Comparison of ENCODE assay signal across 20 cellular contexts in the genomic region with DNA sequence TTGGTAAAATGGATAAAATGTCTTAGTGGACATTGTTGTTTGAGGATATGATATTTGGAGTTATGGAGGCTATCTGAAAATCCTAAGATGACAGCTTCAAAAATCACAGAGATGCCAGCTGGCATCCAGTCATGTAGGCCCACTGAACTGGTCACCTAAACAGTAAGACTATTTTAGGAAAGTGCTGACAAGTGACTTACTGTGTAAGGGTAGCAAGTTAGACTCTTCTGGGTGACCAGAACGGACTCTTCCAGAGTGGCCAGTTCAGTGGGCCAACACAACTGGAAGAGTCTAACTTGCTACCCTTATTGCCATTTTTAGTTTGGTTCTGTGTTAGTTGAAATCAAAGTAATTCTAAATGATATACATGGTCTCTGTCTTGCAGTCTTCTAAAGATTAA.
DNase-seq lines count a peak whose midpoint lies in the region; ATAC-seq, FAIRE-seq and TF ChIP-seq lines count a peak whose summit lies in the region.
"Had no signal": no experiment of that assay in that cellular context is flagged by ENCODE, and none has a peak within 500 bp of the region (broad histone marks: within the 10 kb centered on the region; RNA-seq: fewer than 3 reads in every experiment).

No MANE protein-coding gene starts in this region.

- DNase-seq in left ventricle myocardium superior (no peak), left ventricle myocardium inferior (no peak), A549 (ENCODE audit: low read depth in 1 of 2, low spot score in 1 of 2) (no peak), hepatic stellate cell (ENCODE audit: low spot score) (no peak)
- DNase-seq: 8988T; AML-193; Caco-2; Calu3; CD4-positive, alpha-beta T cell; CD8-positive, alpha-beta T cell; DMS79 treated with DMSO at 0.1 percent for 48 hours; GF-D8 had no signal

- H3K36me3 ChIP-seq in left ventricle myocardium inferior = no peaks in the 10 kb centered on the region
- H3K36me3 ChIP-seq: BLaER1 treated with 17β-estradiol and CSF1 and Interleukin-3, amounts not matched to agents 10 nM and 100 nM had no signal

- TF ChIP-seq RAD21 in A549 (conservative IDR thresholded peaks at IDR 0.05 in 1 of 2, IDR thresholded peaks at IDR 0.05 in 1 of 2) = no peak

- no peaks in the 10 kb centered on the region for H3K27me3 ChIP-seq in left ventricle myocardium inferior (ENCODE audit: low read depth)
- H3K27me3 ChIP-seq: BLaER1 treated with 17β-estradiol and CSF1 and Interleukin-3, amounts not matched to agents 10 nM and 100 nM had no signal

- H3K27ac ChIP-seq in left ventricle myocardium inferior (replicated peaks) (no peak overlapping the region), A549 (no peak overlapping the region), VCaP (peak overlapping the region; percentile 61)
- H3K27ac ChIP-seq: BLaER1 treated with 17β-estradiol and CSF1 and Interleukin-3, amounts not matched to agents 10 nM and 100 nM; C4-2B had no signal

- ATAC-seq in left ventricle myocardium superior (peak; percentile 66), A549 (no peak)
- ATAC-seq: CD8-positive, alpha-beta T cell had no signal

- POLR2A ChIA-PET in A549 (lab: Yijun Ruan, JAX) = no interaction called here

- CTCF ChIA-PET in A549 (lab: Yijun Ruan, JAX) = no interaction called here

- no peak for FAIRE-seq in A549 (lab: Jason Lieb, UNC)
- FAIRE-seq: A204.1, D721Med, G401.6, GM12891, GM19239 had no signal

- no peak overlapping the region for H3K4me2 ChIP-seq in A549

- H3K4me3 ChIP-seq in left ventricle myocardium inferior = no peak overlapping the region
- H3K4me3 ChIP-seq in A549 = no peak overlapping the region
- H3K4me3 ChIP-seq: BLaER1 treated with 17β-estradiol and CSF1 and Interleukin-3, amounts not matched to agents 10 nM and 100 nM had no signal

- H3K4me1 ChIP-seq in left ventricle myocardium inferior (no peaks in the 10 kb centered on the region), A549 (no peaks in the 10 kb centered on the region)
- H3K4me1 ChIP-seq: Caco-2 had no signal

- no peaks in the 10 kb centered on the region for H3K9me3 ChIP-seq in left ventricle myocardium inferior (replicated peaks)
- no peaks in the 10 kb centered on the region for H3K9me3 ChIP-seq in A549
- H3K9me3 ChIP-seq: Caco-2 had no signal

- TF ChIP-seq EP300 in A549 (IDR thresholded peaks at IDR 0.05) = no peak

- TF ChIP-seq CTCF in left ventricle myocardium inferior (IDR thresholded peaks at IDR 0.05; ENCODE audit: borderline replicate concordance) = no peak
- no peak for TF ChIP-seq CTCF in A549 (IDR thresholded peaks at IDR 0.05)
- TF ChIP-seq CTCF in VCaP (conservative IDR thresholded peaks at IDR 0.05) = no peak

- 6% methylated on average over 1 of the region's 1 CpG for WGBS in A549 (ENCODE audit: missing lambda C conversion rate)

- TF ChIP-seq POLR2A in A549 (IDR thresholded peaks at IDR 0.05; ENCODE audit: low read length) = no peak

- intact Hi-C loops in left ventricle myocardium superior (cut with micrococcal nuclease) = no loop called here
- intact Hi-C loops in left ventricle myocardium inferior (cut with micrococcal nuclease) = no loop called here

TF ChIP-seq in A549, 52 proteins besides CTCF, POLR2A, EP300 and RAD21:
- TF ChIP-seq MAFK (IDR thresholded peaks at IDR 0.05; ENCODE audit: partially characterized antibody) = peak; percentile 5
- no peak for TF ChIP-seq NFE2L2 (conservative IDR thresholded peaks at IDR 0.05; ENCODE audit: low read length)
TF ChIP-seq in A549: peak in this region for 1.
